In genomic region chr18:28078849-28079248, GRCh38 we compare ENCODE assay signal across 18 cellular contexts.
DNase-seq lines count a peak whose midpoint lies in the region; ATAC-seq, FAIRE-seq and TF ChIP-seq lines count a peak whose summit lies in the region.
"Had no signal": no experiment of that assay in that cellular context is flagged by ENCODE, and none has a peak within 500 bp of the region (broad histone marks: within the 10 kb centered on the region; RNA-seq: fewer than 3 reads in every experiment).

No MANE protein-coding gene starts in this region.

- no CpG with 5 or more reads among the region's 2 CpGs for WGBS in mesendoderm (ENCODE audit: extremely low coverage, insufficient coverage, low lambda C conversion rate)
- whole genome bisulfite sequencing in ovary, 3 donors = 14 to 26% (median 16%) methylated on average over 2 of the region's 2 CpGs

- H2BK5ac ChIP-seq in mesendoderm (ENCODE audit: low read length) = no peak overlapping the region

- no peak overlapping the region for H4K5ac ChIP-seq in mesendoderm (ENCODE audit: low read length)

- no peak for ATAC-seq in WTC11
- no peak for ATAC-seq in HG03378 (IDR thresholded peaks at IDR 0.05; ENCODE audit: unreplicated experiment)
- ATAC-seq: GM23338, HCT116 had no signal

- H3K23ac ChIP-seq in mesendoderm (ENCODE audit: low read length) = no peak overlapping the region

- H3K27ac Mint-ChIP-seq in WTC11 (no peak overlapping the region), type B pancreatic cell (peak overlapping the region; percentile 6)
- H3K27ac Mint-ChIP-seq: GM23338 had no signal

- peaks cover 7% of the 10 kb centered on the region for H3K79me2 ChIP-seq in mesendoderm (ENCODE audit: control insufficient read depth, insufficient read depth, low read length)

- peaks cover 5% of the 10 kb centered on the region for H3K79me1 ChIP-seq in mesendoderm (ENCODE audit: low read length)

- H3K9me3 ChIP-seq in left ventricle myocardium inferior (replicated peaks) (no peaks in the 10 kb centered on the region), right atrium auricular region (no peaks in the 10 kb centered on the region), ovary (no peaks in the 10 kb centered on the region)
- H3K9me3 ChIP-seq: SJSA1 had no signal

- H3K27me3 Mint-ChIP-seq in WTC11 (ENCODE audit: low read depth) (peaks cover 2% of the 10 kb centered on the region), type B pancreatic cell (no peaks in the 10 kb centered on the region)

- peak overlapping the region; percentile 24 for H3K27ac ChIP-seq in left ventricle myocardium inferior (replicated peaks)
- peak overlapping the region in 1 of 2 donors; percentile 69 for H3K27ac ChIP-seq in right atrium auricular region
- H3K27ac ChIP-seq in mesendoderm (ENCODE audit: low read depth, low read length) = no peak overlapping the region
- H3K27ac ChIP-seq in ovary = no peak overlapping the region
- H3K27ac ChIP-seq: PC-9, SJSA1 had no signal

- no peak overlapping the region for H3K18ac ChIP-seq in mesendoderm (ENCODE audit: low read length)

- no peak for TF ChIP-seq POLR2A in ovary (IDR thresholded peaks at IDR 0.05)

- H3K4me3 ChIP-seq in left ventricle myocardium inferior = no peak overlapping the region
- no peak overlapping the region for H3K4me3 ChIP-seq in right atrium auricular region
- H3K4me3 ChIP-seq in mesendoderm (ENCODE audit: low read length) = no peak overlapping the region
- no peak overlapping the region for H3K4me3 ChIP-seq in ovary
- H3K4me3 ChIP-seq: GM23338, PC-9, SJSA1 had no signal

- H3K4me3 Mint-ChIP-seq in WTC11 (no peak overlapping the region), type B pancreatic cell (peak overlapping the region; percentile 42)
- H3K4me3 Mint-ChIP-seq: GM23338 had no signal

- H3K27me3 ChIP-seq in left ventricle myocardium inferior (ENCODE audit: low read depth) = no peaks in the 10 kb centered on the region
- no peaks in the 10 kb centered on the region for H3K27me3 ChIP-seq in right atrium auricular region
- no peaks in the 10 kb centered on the region for H3K27me3 ChIP-seq in mesendoderm (ENCODE audit: insufficient read depth, low read length, poor library complexity)
- no peaks in the 10 kb centered on the region for H3K27me3 ChIP-seq in ovary
- H3K27me3 ChIP-seq: SJSA1 had no signal

- no peak overlapping the region for H2BK15ac ChIP-seq in mesendoderm (replicated peaks; ENCODE audit: low read depth)

- peak overlapping the region; percentile 36 for H3K9ac ChIP-seq in mesendoderm (ENCODE audit: low read length)

- no peak for TF ChIP-seq EP300 in ovary (IDR thresholded peaks at IDR 0.05)

- DNase-seq in left ventricle myocardium inferior (no peak), right atrium auricular region (ENCODE audit: low spot score) (no peak), WTC11 (ENCODE audit: low spot score) (no peak), mesendoderm (peak; percentile 87), type B pancreatic cell (ENCODE audit: extremely low spot score, unreplicated experiment) (no peak), ovary (no peak), urothelium cell line (ENCODE audit: low spot score) (no peak)
- DNase-seq: C1 segment of cervical spinal cord, KG1, NCI-H1436, NCI-H2029, NCI-H2171, NCI-H774, PC-9 had no signal

- H3K36me3 Mint-ChIP-seq in WTC11 (no peaks in the 10 kb centered on the region), type B pancreatic cell (no peaks in the 10 kb centered on the region)

- no peaks in the 10 kb centered on the region for H3K9me3 Mint-ChIP-seq in WTC11
- no peaks in the 10 kb centered on the region for H3K9me3 Mint-ChIP-seq in type B pancreatic cell
- H3K9me3 Mint-ChIP-seq: GM23338 had no signal

- CTCF ChIA-PET in WTC11 (lab: Charles Lee) = no interaction called here

- H3K4me2 ChIP-seq in mesendoderm (ENCODE audit: low read length) = no peak overlapping the region
- H3K4me2 ChIP-seq: GM23338, PC-9 had no signal

- no peak for FAIRE-seq in urothelium cell line (lab: Jason Lieb, UNC)

- H2AK5ac ChIP-seq in mesendoderm (ENCODE audit: low read length) = no peak overlapping the region

- no peak overlapping the region for H2BK120ac ChIP-seq in mesendoderm (ENCODE audit: low read depth, low read length)

- POLR2A ChIA-PET in WTC11 (lab: Charles Lee) = interaction anchor here (0.6 kb wide), 1 partner anchor 314 kb away, joined by 3 read pairs; no protein-coding TSS in a partner anchor

- TF ChIP-seq CTCF in left ventricle myocardium inferior (IDR thresholded peaks at IDR 0.05; ENCODE audit: borderline replicate concordance) = no peak
- no peak for TF ChIP-seq CTCF in right atrium auricular region (IDR thresholded peaks at IDR 0.05)
- no peak for TF ChIP-seq CTCF in WTC11 (IDR thresholded peaks at IDR 0.05)
- no peak for TF ChIP-seq CTCF in type B pancreatic cell (conservative IDR thresholded peaks at IDR 0.05)
- no peak for TF ChIP-seq CTCF in ovary (IDR thresholded peaks at IDR 0.05)

- no peak overlapping the region for H3K4ac ChIP-seq in mesendoderm (ENCODE audit: low read depth, low read length)

- peaks cover 20% of the 10 kb centered on the region for H3K4me1 Mint-ChIP-seq in WTC11
- H3K4me1 Mint-ChIP-seq in type B pancreatic cell (ENCODE audit: unreplicated experiment) = peaks cover 41% of the 10 kb centered on the region

- H3K56ac ChIP-seq in mesendoderm (ENCODE audit: low read length) = peak overlapping the region; percentile 66

- H3K4me1 ChIP-seq in left ventricle myocardium inferior = peaks cover 73% of the 10 kb centered on the region
- peaks cover 0 to 12% of the 10 kb centered on the region in 2 donors for H3K4me1 ChIP-seq in right atrium auricular region
- H3K4me1 ChIP-seq in mesendoderm (ENCODE audit: control insufficient read depth, low read depth, low read length) = peaks cover 24% of the 10 kb centered on the region
- peaks cover 2% of the 10 kb centered on the region for H3K4me1 ChIP-seq in ovary (ENCODE audit: insufficient read depth)

- no peaks in the 10 kb centered on the region for H3K36me3 ChIP-seq in left ventricle myocardium inferior
- no peaks in the 10 kb centered on the region for H3K36me3 ChIP-seq in right atrium auricular region
- no peaks in the 10 kb centered on the region for H3K36me3 ChIP-seq in mesendoderm (ENCODE audit: control insufficient read depth, insufficient read depth, low read length)
- no peaks in the 10 kb centered on the region for H3K36me3 ChIP-seq in ovary
- H3K36me3 ChIP-seq: SJSA1 had no signal

- H4K8ac ChIP-seq in mesendoderm (ENCODE audit: low read depth, low read length) = no peak overlapping the region

- intact Hi-C loops in left ventricle myocardium inferior (cut with micrococcal nuclease) = no loop called here
- intact Hi-C loops in ovary (cut with DNase I) = no loop called here

TF ChIP-seq in WTC11, 78 proteins besides CTCF, POLR2A, EP300 and RAD21:
- TF ChIP-seq RORB (CRISPR knock-in tag; IDR thresholded peaks at IDR 0.05) (peak; percentile 2; the same call in 1 of the 2 replicates), MYBL2 (CRISPR knock-in tag; IDR thresholded peaks at IDR 0.05) (no peak), ATF6 (CRISPR knock-in tag; IDR thresholded peaks at IDR 0.05) (no peak), HMGXB4 (CRISPR knock-in tag; IDR thresholded peaks at IDR 0.05) (no peak), SMAD3 (CRISPR knock-in tag; IDR thresholded peaks at IDR 0.05; ENCODE audit: borderline replicate concordance) (no peak)
